ENCODE assay signal across 1 cellular context in genomic region chr21:39188521-39189139, GRCh38.
TF ChIP-seq lines count a peak whose summit lies in the region.

No MANE protein-coding gene starts in this region.

TF ChIP-seq in IMR-90, 13 proteins besides CTCF, POLR2A, EP300 and RAD21:
- no peak for TF ChIP-seq NFE2L2 (IDR thresholded peaks at IDR 0.05; ENCODE audit: low read depth, low read length)
- no peak for TF ChIP-seq CHD1 (IDR thresholded peaks at IDR 0.05; ENCODE audit: low read depth, low read length)
- no peak for TF ChIP-seq RCOR1 (IDR thresholded peaks at IDR 0.05; ENCODE audit: insufficient replicate concordance, low read length)
- no peak for TF ChIP-seq MAFK (IDR thresholded peaks at IDR 0.05; ENCODE audit: low read depth, low read length)
- TF ChIP-seq MAZ (IDR thresholded peaks at IDR 0.05; ENCODE audit: borderline replicate concordance, low read depth, low read length), result no peak
- TF ChIP-seq CEBPB (IDR thresholded peaks at IDR 0.05; ENCODE audit: low read depth, low read length), result no peak
- no peak for TF ChIP-seq ELK1 (IDR thresholded peaks at IDR 0.05; ENCODE audit: borderline replicate concordance, low read depth, low read length)
- TF ChIP-seq FOS (IDR thresholded peaks at IDR 0.05; ENCODE audit: low read depth, low read length), result no peak
- no peak for TF ChIP-seq MXI1 (IDR thresholded peaks at IDR 0.05; ENCODE audit: borderline replicate concordance, low read depth, low read length)
- TF ChIP-seq USF2 (IDR thresholded peaks at IDR 0.05; ENCODE audit: low read depth, low read length), result no peak
- TF ChIP-seq BHLHE40 (IDR thresholded peaks at IDR 0.05; ENCODE audit: low read depth, low read length), result no peak
- no peak for TF ChIP-seq RFX5 (IDR thresholded peaks at IDR 0.05; ENCODE audit: low read depth, low read length)
- TF ChIP-seq SMC3 (IDR thresholded peaks at IDR 0.05; ENCODE audit: low read depth, low read length), result no peak
